In the genomic region with DNA sequence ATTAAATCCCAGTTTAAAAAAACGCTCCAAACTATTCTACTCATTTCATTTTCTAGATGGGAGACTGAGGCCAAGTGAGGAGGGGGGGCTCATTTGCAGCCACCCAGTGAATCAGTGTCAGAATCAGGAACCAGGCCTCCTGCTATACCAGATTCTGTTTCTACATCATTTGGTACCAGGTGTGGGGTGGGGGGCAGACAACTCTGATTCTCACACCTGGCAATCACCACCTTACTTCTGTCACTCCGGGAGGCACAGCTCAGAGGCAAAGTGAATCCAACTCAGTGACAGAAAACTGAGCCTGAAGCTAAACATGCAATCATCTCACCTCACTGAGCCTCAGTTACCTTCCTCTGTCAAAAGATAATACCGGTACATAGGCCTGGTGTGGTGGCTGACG, we compare ENCODE assay signal across 1 cellular context.
TF ChIP-seq lines count a peak whose summit lies in the region.

No MANE protein-coding gene starts in this region.

TF ChIP-seq in IMR-90, 13 proteins besides CTCF, POLR2A, EP300 and RAD21:
- TF ChIP-seq, protein P1, sequence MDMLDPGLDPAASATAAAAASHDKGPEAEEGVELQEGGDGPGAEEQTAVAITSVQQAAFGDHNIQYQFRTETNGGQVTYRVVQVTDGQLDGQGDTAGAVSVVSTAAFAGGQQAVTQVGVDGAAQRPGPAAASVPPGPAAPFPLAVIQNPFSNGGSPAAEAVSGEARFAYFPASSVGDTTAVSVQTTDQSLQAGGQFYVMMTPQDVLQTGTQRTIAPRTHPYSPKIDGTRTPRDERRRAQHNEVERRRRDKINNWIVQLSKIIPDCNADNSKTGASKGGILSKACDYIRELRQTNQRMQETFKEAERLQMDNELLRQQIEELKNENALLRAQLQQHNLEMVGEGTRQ (IDR thresholded peaks at IDR 0.05; ENCODE audit: low read depth, low read length) = no peak
- no peak for TF ChIP-seq MAZ (IDR thresholded peaks at IDR 0.05; ENCODE audit: borderline replicate concordance, low read depth, low read length)
- no peak for TF ChIP-seq SMC3 (IDR thresholded peaks at IDR 0.05; ENCODE audit: low read depth, low read length)
- TF ChIP-seq ELK1 (IDR thresholded peaks at IDR 0.05; ENCODE audit: borderline replicate concordance, low read depth, low read length) = no peak
- TF ChIP-seq RCOR1 (IDR thresholded peaks at IDR 0.05; ENCODE audit: insufficient replicate concordance, low read length) = no peak
